23 cellular contexts compared by ENCODE assay signal in the genomic region with DNA sequence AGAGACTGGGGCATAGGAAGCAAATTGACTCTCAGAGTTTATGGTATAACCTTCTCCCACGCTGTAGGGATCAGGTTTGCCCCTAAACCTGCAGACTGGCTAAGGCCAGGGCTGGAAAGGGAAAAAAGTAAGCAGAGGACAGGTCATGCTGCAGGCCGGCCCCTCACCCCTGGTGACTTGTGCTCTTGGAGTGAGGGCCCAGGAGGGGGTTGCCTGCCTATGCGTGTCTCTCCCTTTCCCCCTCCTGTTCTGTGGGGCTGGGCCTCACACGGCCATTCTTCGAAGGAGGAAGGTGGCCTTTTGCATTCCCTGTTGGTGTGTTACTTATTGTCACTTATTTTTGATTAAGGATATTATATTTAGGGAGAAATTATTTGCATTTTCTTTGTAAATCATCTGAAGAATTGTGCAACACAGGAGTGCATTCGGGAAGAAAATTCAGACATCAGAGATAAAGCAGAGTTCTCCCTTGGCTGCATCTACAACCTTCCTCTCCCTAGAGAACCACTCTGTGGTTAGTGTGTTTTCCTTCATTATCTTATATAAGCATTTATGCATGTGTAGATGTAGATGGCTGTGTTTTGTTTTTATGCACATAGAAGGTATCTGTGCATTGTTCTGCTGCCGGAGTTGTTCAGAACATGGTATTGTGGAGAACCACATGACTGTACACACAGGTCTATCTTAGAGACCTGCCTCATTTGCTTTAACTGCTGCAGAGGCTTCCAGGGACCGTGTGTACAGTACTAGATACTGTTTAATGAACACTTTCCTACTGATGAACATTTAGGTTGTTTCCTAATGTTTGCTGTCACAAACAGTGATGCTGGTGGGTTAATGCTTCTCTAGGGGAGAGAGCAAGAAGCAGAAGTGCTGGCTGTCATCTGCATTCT.
DNase-seq lines count a peak whose midpoint lies in the region; ATAC-seq and TF ChIP-seq lines count a peak whose summit lies in the region.
"Had no signal": no experiment of that assay in that cellular context is flagged by ENCODE, and none has a peak within 500 bp of the region (broad histone marks: within the 10 kb centered on the region; RNA-seq: fewer than 3 reads in every experiment).

No MANE protein-coding gene starts in this region.

- TF ChIP-seq CTCF in WTC11 (IDR thresholded peaks at IDR 0.05) (no peak), glutamatergic neuron (IDR thresholded peaks at IDR 0.05; ENCODE audit: partially characterized antibody, unreplicated experiment) (no peak), RWPE1 (conservative IDR thresholded peaks at IDR 0.05; ENCODE audit: low read depth) (no peak)

- no peak overlapping the region for H3K4me3 ChIP-seq in H7 (ENCODE audit: insufficient read depth, low read depth, low read length)
- H3K4me3 ChIP-seq: coronary artery, left lung, suprapubic skin, upper lobe of right lung had no signal

- H3K27me3 ChIP-seq in H7 (ENCODE audit: control insufficient read depth, insufficient read depth, low read length) = no peaks in the 10 kb centered on the region
- H3K27me3 ChIP-seq: left lung, suprapubic skin, upper lobe of right lung had no signal

- H3K36me3 Mint-ChIP-seq in WTC11 (no peaks in the 10 kb centered on the region), glutamatergic neuron (ENCODE audit: unreplicated experiment) (no peaks in the 10 kb centered on the region)
- H3K36me3 Mint-ChIP-seq: memory B cell; stimulated activated memory B cell treated with anti-CD40 and anti-IgM and Interleukin-4, amounts not matched to agents 10 μg/mL and 1 μg/mL and 100 μg/mL, for 72 hours had no signal

- H3K27ac Mint-ChIP-seq in WTC11 (no peak overlapping the region), glutamatergic neuron (ENCODE audit: unreplicated experiment) (no peak overlapping the region)
- H3K27ac Mint-ChIP-seq: activated CD4-positive, alpha-beta T cell treated with anti-CD3 and anti-CD28 coated beads for 36 hours; activated CD8-positive, alpha-beta T cell treated with anti-CD3 and anti-CD28 coated beads, Interleukin-2, amount 10 ng/mL, durations not matched to agents 7 days and 5 days; activated T-helper 17 cell treated with anti-CD3 and anti-CD28 coated beads, Interleukin-2, amount 50 U/mL, for 72 hours; effector memory CD8-positive, alpha-beta T cell; memory B cell; stimulated activated memory B cell treated with anti-CD40 and anti-IgM and Interleukin-4, amounts not matched to agents 10 μg/mL and 1 μg/mL and 100 μg/mL, for 72 hours had no signal

- no peaks in the 10 kb centered on the region for H3K27me3 Mint-ChIP-seq in WTC11 (ENCODE audit: low read depth)
- H3K27me3 Mint-ChIP-seq in glutamatergic neuron (ENCODE audit: unreplicated experiment) = peaks cover 6% of the 10 kb centered on the region
- H3K27me3 Mint-ChIP-seq: activated CD4-positive, alpha-beta T cell treated with anti-CD3 and anti-CD28 coated beads for 36 hours; activated T-helper 17 cell treated with anti-CD3 and anti-CD28 coated beads, Interleukin-2, amount 50 U/mL, for 72 hours; memory B cell; stimulated activated memory B cell treated with anti-CD40 and anti-IgM and Interleukin-4, amounts not matched to agents 10 μg/mL and 1 μg/mL and 100 μg/mL, for 72 hours had no signal

- no peak overlapping the region for H3K4me3 Mint-ChIP-seq in WTC11
- H3K4me3 Mint-ChIP-seq in glutamatergic neuron (ENCODE audit: unreplicated experiment) = peak overlapping the region; percentile 21
- H3K4me3 Mint-ChIP-seq: activated CD4-positive, alpha-beta T cell treated with anti-CD3 and anti-CD28 coated beads for 36 hours; activated CD8-positive, alpha-beta T cell treated with anti-CD3 and anti-CD28 coated beads, Interleukin-2, amount 10 ng/mL, durations not matched to agents 7 days and 5 days; activated T-helper 17 cell treated with anti-CD3 and anti-CD28 coated beads, Interleukin-2, amount 50 U/mL, for 72 hours; effector memory CD8-positive, alpha-beta T cell; memory B cell; stimulated activated memory B cell treated with anti-CD40 and anti-IgM and Interleukin-4, amounts not matched to agents 10 μg/mL and 1 μg/mL and 100 μg/mL, for 72 hours had no signal

- CTCF ChIA-PET in WTC11 (lab: Charles Lee) = interaction anchor here (0.6 to 2.1 kb wide), 18 partner anchors 10 to 103 kb away, joined by 3 to 22 read pairs (median 4); no protein-coding TSS in a partner anchor
- CTCF ChIA-PET in RWPE1 (lab: Yijun Ruan, JAX) = no interaction called here

- peak; percentile 43 for ATAC-seq in WTC11
- ATAC-seq: activated CD4-positive, alpha-beta T cell treated with anti-CD3 and anti-CD28 coated beads for 36 hours; activated CD8-positive, alpha-beta T cell treated with anti-CD3 and anti-CD28 coated beads, Interleukin-2, amount 10 ng/mL, durations not matched to agents 7 days and 5 days; activated T-helper 17 cell treated with anti-CD3 and anti-CD28 coated beads, Interleukin-2, amount 50 U/mL, for 72 hours; effector memory CD8-positive, alpha-beta T cell; left lung; stimulated activated memory B cell treated with anti-CD40 and anti-IgM and Interleukin-4, amounts not matched to agents 10 μg/mL and 1 μg/mL and 100 μg/mL, for 72 hours; upper lobe of right lung had no signal

- intact Hi-C loops in posterior vena cava (cut with DNase I) = no loop called here

- H3K27ac ChIP-seq in RWPE1 = no peak overlapping the region
- H3K27ac ChIP-seq: coronary artery, left lung, suprapubic skin, upper lobe of right lung had no signal

- H3K9me3 Mint-ChIP-seq in WTC11 (no peaks in the 10 kb centered on the region), glutamatergic neuron (ENCODE audit: unreplicated experiment) (peaks cover 10% of the 10 kb centered on the region)
- H3K9me3 Mint-ChIP-seq: activated T-helper 17 cell treated with anti-CD3 and anti-CD28 coated beads, Interleukin-2, amount 50 U/mL, for 72 hours; effector memory CD8-positive, alpha-beta T cell; memory B cell; stimulated activated memory B cell treated with anti-CD40 and anti-IgM and Interleukin-4, amounts not matched to agents 10 μg/mL and 1 μg/mL and 100 μg/mL, for 72 hours had no signal

- DNase-seq in H7 = peak; percentile 46
- no peak for DNase-seq in WTC11 (ENCODE audit: low spot score)
- DNase-seq in glutamatergic neuron = no peak
- peak; percentile 75 for DNase-seq in posterior vena cava (ENCODE audit: low spot score)
- DNase-seq in stimulated activated CD4-positive, alpha-beta T cell treated with anti-CD3 and anti-CD28 coated beads, Interleukin-2, amount 100 ng/mL, for 48 hours = no peak
- no peak for DNase-seq in NCI-H187 (lab: John Stamatoyannopoulos, UW)
- DNase-seq in RWPE1 (ENCODE audit: low spot score) = no peak
- DNase-seq: activated CD4-positive, alpha-beta T cell treated with anti-CD3 and anti-CD28 coated beads for 36 hours; activated CD8-positive, alpha-beta T cell treated with anti-CD3 and anti-CD28 coated beads, Interleukin-2, amount 10 ng/mL, durations not matched to agents 7 days and 5 days; activated naive CD4-positive, alpha-beta T cell treated with anti-CD3 and anti-CD28 coated beads, Interleukin-2, amount 50 U/mL, for 16 hours; aorta; effector memory CD8-positive, alpha-beta T cell; Karpas-422; left lung; NCI-H1436 treated with DMSO at 0.1 percent for 48 hours; NCI-H82; RPMI8226; upper lobe of right lung had no signal

- no peaks in the 10 kb centered on the region for H3K36me3 ChIP-seq in H7 (replicated peaks; ENCODE audit: control insufficient read depth, insufficient read depth, low read length)
- H3K36me3 ChIP-seq: left lung, suprapubic skin, upper lobe of right lung had no signal

- POLR2A ChIA-PET in WTC11 (lab: Charles Lee) = interaction anchor here (0.6 kb wide), 1 partner anchor 349 kb away, joined by 3 read pairs; no protein-coding TSS in a partner anchor
- POLR2A ChIA-PET in RWPE1 (lab: Yijun Ruan, JAX; ENCODE audit: low non-redundant PET) = no interaction called here

- peaks cover 22% of the 10 kb centered on the region for H3K4me1 Mint-ChIP-seq in WTC11
- peaks cover 40% of the 10 kb centered on the region for H3K4me1 Mint-ChIP-seq in glutamatergic neuron (ENCODE audit: low read depth, unreplicated experiment)
- H3K4me1 Mint-ChIP-seq: memory B cell; stimulated activated memory B cell treated with anti-CD40 and anti-IgM and Interleukin-4, amounts not matched to agents 10 μg/mL and 1 μg/mL and 100 μg/mL, for 72 hours had no signal

TF ChIP-seq in WTC11, 78 proteins besides CTCF, POLR2A, EP300 and RAD21:
- TF ChIP-seq GTF2I (CRISPR knock-in tag; conservative IDR thresholded peaks at IDR 0.05) (no peak), NR1H2 (CRISPR knock-in tag; IDR thresholded peaks at IDR 0.05) (no peak), ZNF232 (CRISPR knock-in tag; IDR thresholded peaks at IDR 0.05) (no peak), ZNF138 (CRISPR knock-in tag; conservative IDR thresholded peaks at IDR 0.05) (no peak), IRF2 (CRISPR knock-in tag; IDR thresholded peaks at IDR 0.05; ENCODE audit: borderline replicate concordance, low read depth) (no peak)
- TF ChIP-seq, protein P1, sequence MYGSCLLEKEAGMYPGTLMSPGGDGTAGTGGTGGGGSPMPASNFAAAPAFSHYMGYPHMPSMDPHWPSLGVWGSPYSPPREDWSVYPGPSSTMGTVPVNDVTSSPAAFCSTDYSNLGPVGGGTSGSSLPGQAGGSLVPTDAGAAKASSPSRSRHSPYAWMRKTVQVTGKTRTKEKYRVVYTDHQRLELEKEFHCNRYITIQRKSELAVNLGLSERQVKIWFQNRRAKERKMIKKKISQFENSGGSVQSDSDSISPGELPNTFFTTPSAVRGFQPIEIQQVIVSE (CRISPR knock-in tag; IDR thresholded peaks at IDR 0.05; ENCODE audit: borderline replicate concordance) = no peak
- TF ChIP-seq, protein P2, sequence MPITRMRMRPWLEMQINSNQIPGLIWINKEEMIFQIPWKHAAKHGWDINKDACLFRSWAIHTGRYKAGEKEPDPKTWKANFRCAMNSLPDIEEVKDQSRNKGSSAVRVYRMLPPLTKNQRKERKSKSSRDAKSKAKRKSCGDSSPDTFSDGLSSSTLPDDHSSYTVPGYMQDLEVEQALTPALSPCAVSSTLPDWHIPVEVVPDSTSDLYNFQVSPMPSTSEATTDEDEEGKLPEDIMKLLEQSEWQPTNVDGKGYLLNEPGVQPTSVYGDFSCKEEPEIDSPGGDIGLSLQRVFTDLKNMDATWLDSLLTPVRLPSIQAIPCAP (CRISPR knock-in tag; IDR thresholded peaks at IDR 0.05) = no peak

Comparison
In these comparisons a context has a peak if more than half of its experiments do, and no peak if none do; other contexts are left out.
1. DNase-seq: peak in H7 (single experiment) and posterior vena cava (single experiment); none in WTC11 (single experiment), glutamatergic neuron (single experiment), stimulated activated CD4-positive, alpha-beta T cell treated with anti-CD3 and anti-CD28 coated beads, Interleukin-2, amount 100 ng/mL, for 48 hours (0 of 2), NCI-H187 (0 of 2) and RWPE1 (single experiment).